1 cellular context compared by ENCODE assay signal in the genomic region with DNA sequence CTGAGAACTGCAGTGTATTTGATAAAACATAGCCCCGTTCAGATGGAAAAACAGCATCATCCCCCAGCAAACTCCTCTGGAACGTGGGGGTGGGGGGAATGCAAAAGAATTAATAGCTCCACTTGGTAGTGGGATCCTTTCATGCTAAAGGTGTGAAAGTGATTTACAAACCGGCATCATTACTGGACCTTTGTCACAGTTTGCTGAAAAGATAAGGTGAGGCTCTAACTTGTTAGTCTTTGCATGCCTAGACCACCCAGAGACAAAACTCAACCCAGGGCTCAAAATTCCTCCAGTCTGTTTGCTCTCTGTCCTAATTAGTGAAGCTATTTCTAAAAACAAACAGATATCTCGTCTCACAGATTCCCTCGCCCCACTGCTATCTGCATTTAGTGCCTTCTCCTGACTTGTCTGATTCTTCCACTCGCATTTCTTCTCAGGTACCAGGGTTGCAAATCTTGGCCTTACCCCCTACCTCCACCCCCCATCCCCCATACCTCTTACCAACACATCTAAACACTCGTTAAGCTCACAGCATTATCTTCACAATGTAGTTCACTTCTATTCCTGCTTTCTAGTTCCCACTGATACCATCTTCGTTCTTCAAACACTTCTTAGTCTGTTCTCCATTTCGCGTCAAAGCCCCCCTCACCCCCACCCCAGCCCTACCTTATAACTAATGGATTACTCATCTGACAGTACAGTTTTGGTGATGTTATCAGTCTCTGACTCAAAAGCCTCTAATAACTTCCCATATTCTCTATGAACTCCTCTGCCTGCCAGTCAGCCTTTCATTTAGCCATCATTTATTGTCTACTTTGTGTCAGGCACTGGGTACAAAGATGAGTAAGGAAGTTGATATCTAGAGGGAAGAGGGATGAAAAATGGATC.
TF ChIP-seq lines count a peak whose summit lies in the region.

No MANE protein-coding gene starts in this region.

TF ChIP-seq in GM23338, 12 proteins besides CTCF, POLR2A, EP300 and RAD21 (continued from another document):
- TF ChIP-seq NANOG (IDR thresholded peaks at IDR 0.05; ENCODE audit: borderline replicate concordance) (no peak), CREB1 (CRISPR knock-in tag; IDR thresholded peaks at IDR 0.05; ENCODE audit: low read depth) (no peak), ZNF331 (CRISPR knock-in tag; IDR thresholded peaks at IDR 0.05; ENCODE audit: low read depth) (no peak), EZH2 (IDR thresholded peaks at IDR 0.05; ENCODE audit: low read depth, unreplicated experiment) (no peak), POLR2AphosphoS5 (IDR thresholded peaks at IDR 0.05; ENCODE audit: low read depth) (no peak), ZNF114 (CRISPR knock-in tag; IDR thresholded peaks at IDR 0.05) (no peak), JUNB (IDR thresholded peaks at IDR 0.05; ENCODE audit: unreplicated experiment) (no peak), STAT1 (IDR thresholded peaks at IDR 0.05; ENCODE audit: unreplicated experiment) (no peak)
- TF ChIP-seq, protein P1, sequence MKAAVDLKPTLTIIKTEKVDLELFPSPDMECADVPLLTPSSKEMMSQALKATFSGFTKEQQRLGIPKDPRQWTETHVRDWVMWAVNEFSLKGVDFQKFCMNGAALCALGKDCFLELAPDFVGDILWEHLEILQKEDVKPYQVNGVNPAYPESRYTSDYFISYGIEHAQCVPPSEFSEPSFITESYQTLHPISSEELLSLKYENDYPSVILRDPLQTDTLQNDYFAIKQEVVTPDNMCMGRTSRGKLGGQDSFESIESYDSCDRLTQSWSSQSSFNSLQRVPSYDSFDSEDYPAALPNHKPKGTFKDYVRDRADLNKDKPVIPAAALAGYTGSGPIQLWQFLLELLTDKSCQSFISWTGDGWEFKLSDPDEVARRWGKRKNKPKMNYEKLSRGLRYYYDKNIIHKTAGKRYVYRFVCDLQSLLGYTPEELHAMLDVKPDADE (IDR thresholded peaks at IDR 0.05): no peak
- TF ChIP-seq, protein P2, sequence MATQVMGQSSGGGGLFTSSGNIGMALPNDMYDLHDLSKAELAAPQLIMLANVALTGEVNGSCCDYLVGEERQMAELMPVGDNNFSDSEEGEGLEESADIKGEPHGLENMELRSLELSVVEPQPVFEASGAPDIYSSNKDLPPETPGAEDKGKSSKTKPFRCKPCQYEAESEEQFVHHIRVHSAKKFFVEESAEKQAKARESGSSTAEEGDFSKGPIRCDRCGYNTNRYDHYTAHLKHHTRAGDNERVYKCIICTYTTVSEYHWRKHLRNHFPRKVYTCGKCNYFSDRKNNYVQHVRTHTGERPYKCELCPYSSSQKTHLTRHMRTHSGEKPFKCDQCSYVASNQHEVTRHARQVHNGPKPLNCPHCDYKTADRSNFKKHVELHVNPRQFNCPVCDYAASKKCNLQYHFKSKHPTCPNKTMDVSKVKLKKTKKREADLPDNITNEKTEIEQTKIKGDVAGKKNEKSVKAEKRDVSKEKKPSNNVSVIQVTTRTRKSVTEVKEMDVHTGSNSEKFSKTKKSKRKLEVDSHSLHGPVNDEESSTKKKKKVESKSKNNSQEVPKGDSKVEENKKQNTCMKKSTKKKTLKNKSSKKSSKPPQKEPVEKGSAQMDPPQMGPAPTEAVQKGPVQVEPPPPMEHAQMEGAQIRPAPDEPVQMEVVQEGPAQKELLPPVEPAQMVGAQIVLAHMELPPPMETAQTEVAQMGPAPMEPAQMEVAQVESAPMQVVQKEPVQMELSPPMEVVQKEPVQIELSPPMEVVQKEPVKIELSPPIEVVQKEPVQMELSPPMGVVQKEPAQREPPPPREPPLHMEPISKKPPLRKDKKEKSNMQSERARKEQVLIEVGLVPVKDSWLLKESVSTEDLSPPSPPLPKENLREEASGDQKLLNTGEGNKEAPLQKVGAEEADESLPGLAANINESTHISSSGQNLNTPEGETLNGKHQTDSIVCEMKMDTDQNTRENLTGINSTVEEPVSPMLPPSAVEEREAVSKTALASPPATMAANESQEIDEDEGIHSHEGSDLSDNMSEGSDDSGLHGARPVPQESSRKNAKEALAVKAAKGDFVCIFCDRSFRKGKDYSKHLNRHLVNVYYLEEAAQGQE (IDR thresholded peaks at IDR 0.05; ENCODE audit: unreplicated experiment): no peak
- TF ChIP-seq, protein P3, sequence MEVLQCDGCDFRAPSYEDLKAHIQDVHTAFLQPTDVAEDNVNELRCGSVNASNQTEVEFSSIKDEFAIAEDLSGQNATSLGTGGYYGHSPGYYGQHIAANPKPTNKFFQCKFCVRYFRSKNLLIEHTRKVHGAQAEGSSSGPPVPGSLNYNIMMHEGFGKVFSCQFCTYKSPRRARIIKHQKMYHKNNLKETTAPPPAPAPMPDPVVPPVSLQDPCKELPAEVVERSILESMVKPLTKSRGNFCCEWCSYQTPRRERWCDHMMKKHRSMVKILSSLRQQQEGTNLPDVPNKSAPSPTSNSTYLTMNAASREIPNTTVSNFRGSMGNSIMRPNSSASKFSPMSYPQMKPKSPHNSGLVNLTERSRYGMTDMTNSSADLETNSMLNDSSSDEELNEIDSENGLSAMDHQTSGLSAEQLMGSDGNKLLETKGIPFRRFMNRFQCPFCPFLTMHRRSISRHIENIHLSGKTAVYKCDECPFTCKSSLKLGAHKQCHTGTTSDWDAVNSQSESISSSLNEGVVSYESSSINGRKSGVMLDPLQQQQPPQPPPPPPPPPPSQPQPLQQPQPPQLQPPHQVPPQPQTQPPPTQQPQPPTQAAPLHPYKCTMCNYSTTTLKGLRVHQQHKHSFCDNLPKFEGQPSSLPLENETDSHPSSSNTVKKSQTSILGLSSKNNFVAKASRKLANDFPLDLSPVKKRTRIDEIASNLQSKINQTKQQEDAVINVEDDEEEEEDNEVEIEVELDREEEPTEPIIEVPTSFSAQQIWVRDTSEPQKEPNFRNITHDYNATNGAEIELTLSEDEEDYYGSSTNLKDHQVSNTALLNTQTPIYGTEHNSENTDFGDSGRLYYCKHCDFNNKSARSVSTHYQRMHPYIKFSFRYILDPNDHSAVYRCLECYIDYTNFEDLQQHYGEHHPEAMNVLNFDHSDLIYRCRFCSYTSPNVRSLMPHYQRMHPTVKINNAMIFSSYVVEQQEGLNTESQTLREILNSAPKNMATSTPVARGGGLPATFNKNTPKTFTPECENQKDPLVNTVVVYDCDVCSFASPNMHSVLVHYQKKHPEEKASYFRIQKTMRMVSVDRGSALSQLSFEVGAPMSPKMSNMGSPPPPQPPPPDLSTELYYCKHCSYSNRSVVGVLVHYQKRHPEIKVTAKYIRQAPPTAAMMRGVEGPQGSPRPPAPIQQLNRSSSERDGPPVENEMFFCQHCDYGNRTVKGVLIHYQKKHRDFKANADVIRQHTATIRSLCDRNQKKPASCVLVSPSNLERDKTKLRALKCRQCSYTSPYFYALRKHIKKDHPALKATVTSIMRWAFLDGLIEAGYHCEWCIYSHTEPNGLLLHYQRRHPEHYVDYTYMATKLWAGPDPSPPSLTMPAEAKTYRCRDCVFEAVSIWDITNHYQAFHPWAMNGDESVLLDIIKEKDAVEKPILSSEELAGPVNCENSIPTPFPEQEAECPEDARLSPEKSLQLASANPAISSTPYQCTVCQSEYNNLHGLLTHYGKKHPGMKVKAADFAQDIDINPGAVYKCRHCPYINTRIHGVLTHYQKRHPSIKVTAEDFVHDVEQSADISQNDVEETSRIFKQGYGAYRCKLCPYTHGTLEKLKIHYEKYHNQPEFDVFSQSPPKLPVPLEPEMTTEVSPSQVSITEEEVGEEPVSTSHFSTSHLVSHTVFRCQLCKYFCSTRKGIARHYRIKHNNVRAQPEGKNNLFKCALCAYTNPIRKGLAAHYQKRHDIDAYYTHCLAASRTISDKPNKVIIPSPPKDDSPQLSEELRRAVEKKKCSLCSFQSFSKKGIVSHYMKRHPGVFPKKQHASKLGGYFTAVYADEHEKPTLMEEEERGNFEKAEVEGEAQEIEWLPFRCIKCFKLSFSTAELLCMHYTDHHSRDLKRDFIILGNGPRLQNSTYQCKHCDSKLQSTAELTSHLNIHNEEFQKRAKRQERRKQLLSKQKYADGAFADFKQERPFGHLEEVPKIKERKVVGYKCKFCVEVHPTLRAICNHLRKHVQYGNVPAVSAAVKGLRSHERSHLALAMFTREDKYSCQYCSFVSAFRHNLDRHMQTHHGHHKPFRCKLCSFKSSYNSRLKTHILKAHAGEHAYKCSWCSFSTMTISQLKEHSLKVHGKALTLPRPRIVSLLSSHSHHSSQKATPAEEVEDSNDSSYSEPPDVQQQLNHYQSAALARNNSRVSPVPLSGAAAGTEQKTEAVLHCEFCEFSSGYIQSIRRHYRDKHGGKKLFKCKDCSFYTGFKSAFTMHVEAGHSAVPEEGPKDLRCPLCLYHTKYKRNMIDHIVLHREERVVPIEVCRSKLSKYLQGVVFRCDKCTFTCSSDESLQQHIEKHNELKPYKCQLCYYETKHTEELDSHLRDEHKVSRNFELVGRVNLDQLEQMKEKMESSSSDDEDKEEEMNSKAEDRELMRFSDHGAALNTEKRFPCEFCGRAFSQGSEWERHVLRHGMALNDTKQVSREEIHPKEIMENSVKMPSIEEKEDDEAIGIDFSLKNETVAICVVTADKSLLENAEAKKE (CRISPR knock-in tag; IDR thresholded peaks at IDR 0.05): no peak
